1 cellular context compared by ENCODE assay signal in the genomic region with DNA sequence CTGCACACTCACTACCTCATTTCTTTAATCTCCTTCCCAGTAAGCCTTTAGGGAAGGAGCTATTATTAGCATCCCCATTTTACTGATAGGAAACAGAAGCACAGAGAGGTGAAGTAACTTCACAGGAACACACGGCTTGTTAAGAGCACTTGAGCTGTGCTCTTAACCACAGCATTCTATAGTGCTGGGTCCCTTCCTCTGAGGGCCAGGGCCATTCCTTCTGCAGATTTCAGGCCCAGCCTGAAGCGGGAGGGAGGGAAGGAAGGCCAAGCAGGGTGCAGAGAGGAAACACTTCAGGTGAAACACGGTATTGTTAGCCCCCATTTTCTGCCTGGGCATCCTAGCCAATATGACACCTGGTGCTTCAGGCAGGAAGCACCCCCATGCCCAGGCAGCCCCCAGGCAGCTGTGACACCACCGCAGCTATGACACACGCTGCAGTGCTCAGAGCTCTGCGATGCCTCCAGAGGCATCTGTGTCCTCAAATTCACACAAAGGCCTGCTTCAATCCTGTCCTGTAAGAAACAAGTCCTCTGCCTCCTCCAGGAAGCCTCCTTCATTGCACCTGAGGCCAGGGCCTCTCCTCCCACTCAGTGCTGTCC.
TF ChIP-seq lines count a peak whose summit lies in the region.

No MANE protein-coding gene starts in this region.

TF ChIP-seq in GM23338, 12 proteins besides CTCF, POLR2A, EP300 and RAD21:
- TF ChIP-seq, protein P1, sequence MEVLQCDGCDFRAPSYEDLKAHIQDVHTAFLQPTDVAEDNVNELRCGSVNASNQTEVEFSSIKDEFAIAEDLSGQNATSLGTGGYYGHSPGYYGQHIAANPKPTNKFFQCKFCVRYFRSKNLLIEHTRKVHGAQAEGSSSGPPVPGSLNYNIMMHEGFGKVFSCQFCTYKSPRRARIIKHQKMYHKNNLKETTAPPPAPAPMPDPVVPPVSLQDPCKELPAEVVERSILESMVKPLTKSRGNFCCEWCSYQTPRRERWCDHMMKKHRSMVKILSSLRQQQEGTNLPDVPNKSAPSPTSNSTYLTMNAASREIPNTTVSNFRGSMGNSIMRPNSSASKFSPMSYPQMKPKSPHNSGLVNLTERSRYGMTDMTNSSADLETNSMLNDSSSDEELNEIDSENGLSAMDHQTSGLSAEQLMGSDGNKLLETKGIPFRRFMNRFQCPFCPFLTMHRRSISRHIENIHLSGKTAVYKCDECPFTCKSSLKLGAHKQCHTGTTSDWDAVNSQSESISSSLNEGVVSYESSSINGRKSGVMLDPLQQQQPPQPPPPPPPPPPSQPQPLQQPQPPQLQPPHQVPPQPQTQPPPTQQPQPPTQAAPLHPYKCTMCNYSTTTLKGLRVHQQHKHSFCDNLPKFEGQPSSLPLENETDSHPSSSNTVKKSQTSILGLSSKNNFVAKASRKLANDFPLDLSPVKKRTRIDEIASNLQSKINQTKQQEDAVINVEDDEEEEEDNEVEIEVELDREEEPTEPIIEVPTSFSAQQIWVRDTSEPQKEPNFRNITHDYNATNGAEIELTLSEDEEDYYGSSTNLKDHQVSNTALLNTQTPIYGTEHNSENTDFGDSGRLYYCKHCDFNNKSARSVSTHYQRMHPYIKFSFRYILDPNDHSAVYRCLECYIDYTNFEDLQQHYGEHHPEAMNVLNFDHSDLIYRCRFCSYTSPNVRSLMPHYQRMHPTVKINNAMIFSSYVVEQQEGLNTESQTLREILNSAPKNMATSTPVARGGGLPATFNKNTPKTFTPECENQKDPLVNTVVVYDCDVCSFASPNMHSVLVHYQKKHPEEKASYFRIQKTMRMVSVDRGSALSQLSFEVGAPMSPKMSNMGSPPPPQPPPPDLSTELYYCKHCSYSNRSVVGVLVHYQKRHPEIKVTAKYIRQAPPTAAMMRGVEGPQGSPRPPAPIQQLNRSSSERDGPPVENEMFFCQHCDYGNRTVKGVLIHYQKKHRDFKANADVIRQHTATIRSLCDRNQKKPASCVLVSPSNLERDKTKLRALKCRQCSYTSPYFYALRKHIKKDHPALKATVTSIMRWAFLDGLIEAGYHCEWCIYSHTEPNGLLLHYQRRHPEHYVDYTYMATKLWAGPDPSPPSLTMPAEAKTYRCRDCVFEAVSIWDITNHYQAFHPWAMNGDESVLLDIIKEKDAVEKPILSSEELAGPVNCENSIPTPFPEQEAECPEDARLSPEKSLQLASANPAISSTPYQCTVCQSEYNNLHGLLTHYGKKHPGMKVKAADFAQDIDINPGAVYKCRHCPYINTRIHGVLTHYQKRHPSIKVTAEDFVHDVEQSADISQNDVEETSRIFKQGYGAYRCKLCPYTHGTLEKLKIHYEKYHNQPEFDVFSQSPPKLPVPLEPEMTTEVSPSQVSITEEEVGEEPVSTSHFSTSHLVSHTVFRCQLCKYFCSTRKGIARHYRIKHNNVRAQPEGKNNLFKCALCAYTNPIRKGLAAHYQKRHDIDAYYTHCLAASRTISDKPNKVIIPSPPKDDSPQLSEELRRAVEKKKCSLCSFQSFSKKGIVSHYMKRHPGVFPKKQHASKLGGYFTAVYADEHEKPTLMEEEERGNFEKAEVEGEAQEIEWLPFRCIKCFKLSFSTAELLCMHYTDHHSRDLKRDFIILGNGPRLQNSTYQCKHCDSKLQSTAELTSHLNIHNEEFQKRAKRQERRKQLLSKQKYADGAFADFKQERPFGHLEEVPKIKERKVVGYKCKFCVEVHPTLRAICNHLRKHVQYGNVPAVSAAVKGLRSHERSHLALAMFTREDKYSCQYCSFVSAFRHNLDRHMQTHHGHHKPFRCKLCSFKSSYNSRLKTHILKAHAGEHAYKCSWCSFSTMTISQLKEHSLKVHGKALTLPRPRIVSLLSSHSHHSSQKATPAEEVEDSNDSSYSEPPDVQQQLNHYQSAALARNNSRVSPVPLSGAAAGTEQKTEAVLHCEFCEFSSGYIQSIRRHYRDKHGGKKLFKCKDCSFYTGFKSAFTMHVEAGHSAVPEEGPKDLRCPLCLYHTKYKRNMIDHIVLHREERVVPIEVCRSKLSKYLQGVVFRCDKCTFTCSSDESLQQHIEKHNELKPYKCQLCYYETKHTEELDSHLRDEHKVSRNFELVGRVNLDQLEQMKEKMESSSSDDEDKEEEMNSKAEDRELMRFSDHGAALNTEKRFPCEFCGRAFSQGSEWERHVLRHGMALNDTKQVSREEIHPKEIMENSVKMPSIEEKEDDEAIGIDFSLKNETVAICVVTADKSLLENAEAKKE (CRISPR knock-in tag; IDR thresholded peaks at IDR 0.05): no peak
- TF ChIP-seq, protein P2, sequence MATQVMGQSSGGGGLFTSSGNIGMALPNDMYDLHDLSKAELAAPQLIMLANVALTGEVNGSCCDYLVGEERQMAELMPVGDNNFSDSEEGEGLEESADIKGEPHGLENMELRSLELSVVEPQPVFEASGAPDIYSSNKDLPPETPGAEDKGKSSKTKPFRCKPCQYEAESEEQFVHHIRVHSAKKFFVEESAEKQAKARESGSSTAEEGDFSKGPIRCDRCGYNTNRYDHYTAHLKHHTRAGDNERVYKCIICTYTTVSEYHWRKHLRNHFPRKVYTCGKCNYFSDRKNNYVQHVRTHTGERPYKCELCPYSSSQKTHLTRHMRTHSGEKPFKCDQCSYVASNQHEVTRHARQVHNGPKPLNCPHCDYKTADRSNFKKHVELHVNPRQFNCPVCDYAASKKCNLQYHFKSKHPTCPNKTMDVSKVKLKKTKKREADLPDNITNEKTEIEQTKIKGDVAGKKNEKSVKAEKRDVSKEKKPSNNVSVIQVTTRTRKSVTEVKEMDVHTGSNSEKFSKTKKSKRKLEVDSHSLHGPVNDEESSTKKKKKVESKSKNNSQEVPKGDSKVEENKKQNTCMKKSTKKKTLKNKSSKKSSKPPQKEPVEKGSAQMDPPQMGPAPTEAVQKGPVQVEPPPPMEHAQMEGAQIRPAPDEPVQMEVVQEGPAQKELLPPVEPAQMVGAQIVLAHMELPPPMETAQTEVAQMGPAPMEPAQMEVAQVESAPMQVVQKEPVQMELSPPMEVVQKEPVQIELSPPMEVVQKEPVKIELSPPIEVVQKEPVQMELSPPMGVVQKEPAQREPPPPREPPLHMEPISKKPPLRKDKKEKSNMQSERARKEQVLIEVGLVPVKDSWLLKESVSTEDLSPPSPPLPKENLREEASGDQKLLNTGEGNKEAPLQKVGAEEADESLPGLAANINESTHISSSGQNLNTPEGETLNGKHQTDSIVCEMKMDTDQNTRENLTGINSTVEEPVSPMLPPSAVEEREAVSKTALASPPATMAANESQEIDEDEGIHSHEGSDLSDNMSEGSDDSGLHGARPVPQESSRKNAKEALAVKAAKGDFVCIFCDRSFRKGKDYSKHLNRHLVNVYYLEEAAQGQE (IDR thresholded peaks at IDR 0.05; ENCODE audit: unreplicated experiment): no peak
- TF ChIP-seq STAT1 (IDR thresholded peaks at IDR 0.05; ENCODE audit: unreplicated experiment) (no peak), POLR2AphosphoS5 (IDR thresholded peaks at IDR 0.05; ENCODE audit: low read depth) (no peak), ZNF114 (CRISPR knock-in tag; IDR thresholded peaks at IDR 0.05) (no peak), JUNB (IDR thresholded peaks at IDR 0.05; ENCODE audit: unreplicated experiment) (no peak), EZH2phosphoT487 (IDR thresholded peaks at IDR 0.05; ENCODE audit: unreplicated experiment) (no peak), EZH2 (IDR thresholded peaks at IDR 0.05; ENCODE audit: low read depth, unreplicated experiment) (no peak), CREB1 (CRISPR knock-in tag; IDR thresholded peaks at IDR 0.05; ENCODE audit: low read depth) (no peak), NANOG (IDR thresholded peaks at IDR 0.05; ENCODE audit: borderline replicate concordance) (no peak)
